Comparison of ENCODE assay signal across 9 cellular contexts in the genomic region with DNA sequence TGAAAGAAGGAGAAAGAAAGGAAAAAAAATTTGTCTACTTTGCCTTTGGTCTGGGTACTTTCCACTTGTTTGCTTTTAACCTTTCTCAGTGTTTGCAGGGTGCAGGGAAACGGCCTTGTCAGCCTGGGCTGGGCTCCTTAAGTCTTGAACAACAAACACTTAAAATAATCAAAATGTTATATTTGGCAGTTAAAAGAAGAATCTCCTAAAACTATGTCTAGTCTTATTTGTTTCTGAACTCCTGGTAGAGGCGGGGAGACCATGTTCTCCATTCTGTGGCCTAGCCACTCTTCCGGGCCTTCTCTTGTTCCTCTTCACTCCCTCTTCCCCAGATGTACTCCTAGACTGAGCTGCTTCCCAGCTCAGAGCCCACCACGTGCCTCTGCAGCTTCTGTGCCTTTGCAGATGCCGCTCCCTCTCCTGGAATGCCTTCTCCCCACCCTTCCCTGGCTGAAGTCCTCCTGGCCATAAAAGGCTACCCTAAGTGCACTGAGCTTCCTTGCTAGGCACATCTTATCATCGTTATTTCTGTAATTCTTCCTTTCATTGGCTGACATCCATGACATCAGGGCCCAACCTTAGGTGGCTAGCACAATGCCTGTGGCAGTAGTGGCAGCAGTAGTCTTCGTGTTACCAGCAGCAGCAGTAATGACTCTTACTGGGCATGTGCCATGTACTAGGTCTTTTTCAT.
A peak's percentile ranks its signal among the peaks of the same experiment; 100 is the strongest.
DNase-seq lines count a peak whose midpoint lies in the region; ATAC-seq, FAIRE-seq and TF ChIP-seq lines count a peak whose summit lies in the region.
"Had no signal": no experiment of that assay in that cellular context is flagged by ENCODE, and none has a peak within 500 bp of the region (broad histone marks: within the 10 kb centered on the region; RNA-seq: fewer than 3 reads in every experiment).

No MANE protein-coding gene starts in this region.

- DNase-seq in IMR-90 (no peak), HepG2 (ENCODE audit: low spot score) (no peak), suprapubic skin (ENCODE audit: low spot score in 2 of 2) (no peak), DMS153 (lab: John Stamatoyannopoulos, UW) (no peak), NCI-H1694 (lab: John Stamatoyannopoulos, UW) (no peak), NCI-H1092 treated with DMSO at 0.1 percent for 48 hours (lab: John Stamatoyannopoulos, UW) (no peak)
- no peak for DNase-seq in T-helper 2 cell treated with Interferon-gamma antibody and Interleukin-4, amounts not matched to agents 5 μg/mL and 100 μg/mL, for 36 hours (ENCODE audit: low spot score)
- DNase-seq: occipital lobe had no signal

- peak overlapping the region; percentile 36 for H4K91ac ChIP-seq in IMR-90 (ENCODE audit: insufficient read depth, low read depth, low read length)

- no peaks in the 10 kb centered on the region for H3K9me3 ChIP-seq in IMR-90 (ENCODE audit: control insufficient read depth, insufficient read depth, low read length)
- no peaks in the 10 kb centered on the region for H3K9me3 ChIP-seq in HepG2 (ENCODE audit: low read length)
- no peaks in the 10 kb centered on the region for H3K9me3 ChIP-seq in suprapubic skin

- CTCF ChIA-PET in IMR-90 (lab: Yijun Ruan, JAX) (no interaction called here), HepG2 (lab: Yijun Ruan, JAX; ENCODE audit: low intra/inter-chr PET ratio, low total read pairs) (no interaction called here)

- H2BK5ac ChIP-seq in IMR-90 (ENCODE audit: low read depth, low read length, poor library complexity, severe bottlenecking) = no peak overlapping the region

- intact Hi-C loops in IMR-90 (cut with micrococcal nuclease) = no loop called here
- intact Hi-C loops in HepG2 (cut with micrococcal nuclease; ENCODE audit: unreplicated experiment) = no loop called here

- POLR2A ChIA-PET in IMR-90 (lab: Charles Lee; ENCODE audit: unreplicated experiment) (no interaction called here), HepG2 (lab: Yijun Ruan, JAX) (interaction anchor here (0.7 kb wide), 1 partner anchor 10 kb away, joined by 3 read pairs; no protein-coding TSS in a partner anchor)

- H2BK15ac ChIP-seq in IMR-90 (ENCODE audit: low read depth, low read length) = peak overlapping the region; percentile 16; the same call in 2 of the 3 replicates

- H3K9ac ChIP-seq in IMR-90 (ENCODE audit: low read depth, low read length) = no peak overlapping the region; the same call in 1 of the 2 replicates
- H3K9ac ChIP-seq in HepG2 (ENCODE audit: insufficient read depth, low read depth, low read length) = no peak overlapping the region

- peaks cover 0 to 3% of the 10 kb centered on the region in 2 experiments; a peak in 1 of 4 replicates for H3K79me1 ChIP-seq in IMR-90 (ENCODE audit: low read depth in 1 of 2, low read length in 2 of 2)

- peak overlapping the region; percentile 6 to 61; a peak in 2 of 4 replicates for H4K8ac ChIP-seq in IMR-90 (ENCODE audit: low read depth in 2 of 2, low read length in 2 of 2)

- 0 out of 2 replicates have a peak overlapping the region, but pooled peaks have one; percentile 69 for H3K23ac ChIP-seq in IMR-90 (ENCODE audit: low read depth, low read length)

- H3K36me3 ChIP-seq in IMR-90 (ENCODE audit: control insufficient read depth, insufficient read depth, low read length) (no peaks in the 10 kb centered on the region), HepG2 (replicated peaks in 1 of 2; ENCODE audit: control insufficient read depth in 1 of 2, insufficient read depth in 2 of 2, low read length in 2 of 2) (no peaks in the 10 kb centered on the region), suprapubic skin (no peaks in the 10 kb centered on the region)

- H2AK9ac ChIP-seq in IMR-90 (replicated peaks; ENCODE audit: low read depth, low read length, poor library complexity) = peak overlapping the region; percentile 67

- H3K4ac ChIP-seq in IMR-90 (ENCODE audit: low read depth, low read length) = peak overlapping the region; percentile 68; the same call in 1 of the 2 replicates

- FAIRE-seq in HepG2 (lab: Jason Lieb, UNC) = no peak

- H3K9me3 Mint-ChIP-seq in brain = peaks cover 4 to 8% (median 4%) of the 10 kb centered on the region in 5 experiments
- H3K9me3 Mint-ChIP-seq in T-helper 2 cell treated with Interferon-gamma antibody and Interleukin-4, amounts not matched to agents 5 μg/mL and 100 μg/mL, for 36 hours = no peaks in the 10 kb centered on the region

- H3K27ac ChIP-seq in IMR-90 (ENCODE audit: insufficient read depth, low read length) (no peak overlapping the region), HepG2 (ENCODE audit: extremely low read length, insufficient read depth, low read length) (no peak overlapping the region), suprapubic skin (peak overlapping the region; percentile 66)

- TF ChIP-seq POLR2A in IMR-90 (IDR thresholded peaks at IDR 0.05; ENCODE audit: low read depth, low read length) (no peak), HepG2 (IDR thresholded peaks at IDR 0.05; ENCODE audit: insufficient read depth in 1 of 2, low read depth in 2 of 2, low read length in 2 of 2) (no peak), suprapubic skin (IDR thresholded peaks at IDR 0.05) (no peak)

- peak overlapping the region; percentile 32 for H2BK120ac ChIP-seq in IMR-90 (ENCODE audit: low read depth, low read length)

- TF ChIP-seq CTCF in IMR-90 (conservative IDR thresholded peaks at IDR 0.05; ENCODE audit: low read depth, low read length) (no peak), brain (conservative IDR thresholded peaks at IDR 0.05) (no peak), HepG2 (CRISPR knock-in tag; IDR thresholded peaks at IDR 0.05) (no peak), suprapubic skin (IDR thresholded peaks at IDR 0.05) (no peak)

- H4K5ac ChIP-seq in IMR-90 (ENCODE audit: low read depth, low read length) = peak overlapping the region; percentile 67

- H2BK20ac ChIP-seq in IMR-90 (ENCODE audit: low read depth, low read length) = peak overlapping the region; percentile 24; the same call in 1 of the 2 replicates

- no peak overlapping the region for H3K4me3 ChIP-seq in IMR-90 (ENCODE audit: insufficient read depth, low read depth, low read length)
- no peak overlapping the region for H3K4me3 ChIP-seq in HepG2 (replicated peaks in 1 of 3; ENCODE audit: insufficient read depth in 1 of 3, low read depth in 2 of 3, low read length in 3 of 3)
- H3K4me3 ChIP-seq in suprapubic skin = no peak overlapping the region

- peaks cover 11% of the 10 kb centered on the region for H3K9me1 ChIP-seq in IMR-90 (ENCODE audit: insufficient read depth, low read length)

- H4K20me1 ChIP-seq in IMR-90 (ENCODE audit: insufficient read depth, low read length) (no peaks in the 10 kb centered on the region), HepG2 (ENCODE audit: insufficient read depth, low read length) (no peaks in the 10 kb centered on the region)

- TF ChIP-seq RAD21 in IMR-90 (IDR thresholded peaks at IDR 0.05; ENCODE audit: low read length) = no peak
- TF ChIP-seq RAD21 in HepG2 (CRISPR knock-in tag; IDR thresholded peaks at IDR 0.05) = no peak

- dilution Hi-C loops in IMR-90 (cut with HindIII; ENCODE audit: low sequenced_read_pairs, unreplicated experiment) = no loop called here

- no peak overlapping the region; the same call in 1 of the 2 replicates for H3K56ac ChIP-seq in IMR-90 (ENCODE audit: extremely low read depth, insufficient read depth, low read length)

- peak overlapping the region; percentile 67; the same call in 1 of the 2 replicates for H2AK5ac ChIP-seq in IMR-90 (ENCODE audit: low read depth, low read length)

- H3K4me1 ChIP-seq in IMR-90 (ENCODE audit: control insufficient read depth, insufficient read depth, low read length) = peaks cover 14% of the 10 kb centered on the region
- H3K4me1 ChIP-seq in HepG2 (ENCODE audit: insufficient read depth, low read length) = peaks cover 37% of the 10 kb centered on the region
- peaks cover 17% of the 10 kb centered on the region for H3K4me1 ChIP-seq in suprapubic skin

- ATAC-seq in IMR-90 (ENCODE audit: low read depth) (peak; percentile 40; the same call in 1 of the 2 replicates), HepG2 (no peak)

- BruUV-seq in IMR-90 (replicated peaks; lab: Mats Ljungman, UMichigan) = no TSS peak
- no TSS peak for BruUV-seq in HepG2 (replicated peaks; lab: Mats Ljungman, UMichigan)

- H3K27me3 Mint-ChIP-seq in brain = no peaks in the 10 kb centered on the region
- no peaks in the 10 kb centered on the region for H3K27me3 Mint-ChIP-seq in T-helper 2 cell treated with Interferon-gamma antibody and Interleukin-4, amounts not matched to agents 5 μg/mL and 100 μg/mL, for 36 hours (ENCODE audit: low read depth)

- H3K4me1 Mint-ChIP-seq in brain = peaks cover 67% of the 10 kb centered on the region
- H3K4me1 Mint-ChIP-seq in T-helper 2 cell treated with Interferon-gamma antibody and Interleukin-4, amounts not matched to agents 5 μg/mL and 100 μg/mL, for 36 hours (ENCODE audit: low read depth) = peaks cover 3% of the 10 kb centered on the region

- no peaks in the 10 kb centered on the region for H3K79me2 ChIP-seq in HepG2 (ENCODE audit: insufficient read depth, low read length)

- no peak for TF ChIP-seq EP300 in HepG2 (IDR thresholded peaks at IDR 0.05; ENCODE audit: low read depth in 2 of 2, low read length in 2 of 2)
- TF ChIP-seq EP300 in HepG2 (CRISPR knock-in tag; IDR thresholded peaks at IDR 0.05; ENCODE audit: borderline replicate concordance) = no peak
- TF ChIP-seq EP300 in suprapubic skin (IDR thresholded peaks at IDR 0.05) = no peak

- H2AFZ ChIP-seq in IMR-90 (replicated peaks; ENCODE audit: low read length, poor library complexity) (peak overlapping the region; percentile 38), HepG2 (ENCODE audit: low read length) (no peak overlapping the region)

- in situ Hi-C loops in IMR-90 (cut with MboI; ENCODE audit: low sequenced_read_pairs) (no loop called here), HepG2 (cut with HindIII; ENCODE audit: extremely low pct_ligation_motif_present, low pct_unique_long_range_greater_than_20kb) (no loop called here)

- peak overlapping the region; percentile 54 to 99 (median 87) for H3K27ac Mint-ChIP-seq in brain
- no peak overlapping the region for H3K27ac Mint-ChIP-seq in T-helper 2 cell treated with Interferon-gamma antibody and Interleukin-4, amounts not matched to agents 5 μg/mL and 100 μg/mL, for 36 hours

- 67% methylated on average over 2 of the region's 7 CpGs; no CpG with 5 or more reads in 1 of the 2 experiments for WGBS in IMR-90 (ENCODE audit: extremely low coverage in 2 of 2, insufficient read length in 1 of 2), 2 experiments
- WGBS in HepG2 (ENCODE audit: low lambda C conversion rate) = 72% methylated on average over 7 of the region's 7 CpGs
- 42% methylated on average over 7 of the region's 7 CpGs for WGBS in suprapubic skin

- H3K27me3 ChIP-seq in IMR-90 (ENCODE audit: control insufficient read depth, insufficient read depth, low read length) = no peaks in the 10 kb centered on the region
- H3K27me3 ChIP-seq in HepG2 (ENCODE audit: control insufficient read depth in 1 of 2, insufficient read depth in 2 of 2, low read length in 2 of 2) = no peaks in the 10 kb centered on the region
- H3K27me3 ChIP-seq in suprapubic skin = no peaks in the 10 kb centered on the region

- peaks cover 9% of the 10 kb centered on the region for H3K36me3 Mint-ChIP-seq in brain
- no peaks in the 10 kb centered on the region for H3K36me3 Mint-ChIP-seq in T-helper 2 cell treated with Interferon-gamma antibody and Interleukin-4, amounts not matched to agents 5 μg/mL and 100 μg/mL, for 36 hours (ENCODE audit: low read depth)

- H3K4me3 Mint-ChIP-seq in brain = peak overlapping the region in 1 of 5 experiments; percentile 6
- no peak overlapping the region for H3K4me3 Mint-ChIP-seq in T-helper 2 cell treated with Interferon-gamma antibody and Interleukin-4, amounts not matched to agents 5 μg/mL and 100 μg/mL, for 36 hours

- H3K14ac ChIP-seq in IMR-90 (replicated peaks; ENCODE audit: low read depth, low read length) = peak overlapping the region; percentile 8; the same call in 1 of the 2 replicates

- peak overlapping the region; percentile 48 for H3K18ac ChIP-seq in IMR-90 (ENCODE audit: low read depth, low read length)

- no peak overlapping the region for H3K4me2 ChIP-seq in IMR-90 (ENCODE audit: low read depth, low read length)
- H3K4me2 ChIP-seq in HepG2 (ENCODE audit: low read depth, low read length) = no peak overlapping the region
